ENCODE assay signal across 2 cellular contexts in genomic region chrX:37565254-37565653, GRCh38. TPM values are rescaled to one million over a fixed set of nuclear protein-coding genes. Genes with fewer than 3 reads are reported as not detected.
"Had no signal": no experiment of that assay in that cellular context is flagged by ENCODE, and none has a peak within 500 bp of the region (broad histone marks: within the 10 kb centered on the region; RNA-seq: fewer than 3 reads in every experiment).

No MANE protein-coding gene starts in this region.

RNA-seq across cellular contexts. Expression of gene LANCL3, which starts 6.2 kb away (rescaled TPM):
- total RNA-seq: SJCRH30, SK-MEL-5 had no signal
